In the genomic region with DNA sequence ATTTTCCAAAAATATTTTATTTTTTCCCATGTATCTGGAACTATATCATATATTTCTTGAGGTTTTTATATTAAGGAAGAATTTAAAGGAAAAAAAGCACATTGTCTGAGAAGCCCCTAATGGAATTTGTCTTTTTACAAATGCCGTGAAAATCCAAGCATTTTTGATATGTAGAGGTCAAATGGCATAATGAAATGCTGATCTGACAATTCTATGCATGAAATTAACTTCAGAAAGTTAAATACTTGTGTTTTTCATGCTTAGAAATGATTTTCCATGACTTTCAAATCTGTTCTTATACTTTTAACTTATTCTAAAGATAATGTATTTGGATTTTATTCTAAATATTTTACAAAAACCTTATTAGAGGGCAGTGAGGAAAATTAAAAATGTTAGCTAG, we compare ENCODE assay signal across 25 cellular contexts.
DNase-seq lines count a peak whose midpoint lies in the region; ATAC-seq, FAIRE-seq and TF ChIP-seq lines count a peak whose summit lies in the region.
"Had no signal": no experiment of that assay in that cellular context is flagged by ENCODE, and none has a peak within 500 bp of the region (broad histone marks: within the 10 kb centered on the region; RNA-seq: fewer than 3 reads in every experiment).

No MANE protein-coding gene starts in this region.

- no TSS peak for BruUV-seq in HepG2 (replicated peaks; lab: Mats Ljungman, UMichigan)

- TF ChIP-seq POLR2A in HepG2 (IDR thresholded peaks at IDR 0.05; ENCODE audit: insufficient read depth in 1 of 2, low read depth in 2 of 2, low read length in 2 of 2) (no peak), right lobe of liver (IDR thresholded peaks at IDR 0.05) (no peak)

- no peak for TF ChIP-seq RAD21 in HepG2 (CRISPR knock-in tag; IDR thresholded peaks at IDR 0.05)

- ATAC-seq in HepG2 = no peak
- no peak for ATAC-seq in right lobe of liver
- no peak for ATAC-seq in HG02852 (IDR thresholded peaks at IDR 0.05; ENCODE audit: unreplicated experiment)
- ATAC-seq: GM12878 had no signal

- peaks cover 0 to 29% of the 10 kb centered on the region in 2 experiments; a peak in 2 of 5 replicates for H3K36me3 ChIP-seq in HepG2 (replicated peaks in 1 of 2; ENCODE audit: control insufficient read depth in 1 of 2, insufficient read depth in 2 of 2, low read length in 2 of 2)
- peaks cover 0 to 5% (median 0%) of the 10 kb centered on the region in 4 donors for H3K36me3 ChIP-seq in right lobe of liver
- peaks cover 7% of the 10 kb centered on the region; the same call in 1 of the 2 replicates for H3K36me3 ChIP-seq in SK-N-MC (ENCODE audit: insufficient read depth, low read length)
- H3K36me3 ChIP-seq: BE2C had no signal

- no peak overlapping the region for H2AFZ ChIP-seq in HepG2 (ENCODE audit: low read length)

- H3K79me2 ChIP-seq in HepG2 (ENCODE audit: insufficient read depth, low read length) = no peaks in the 10 kb centered on the region

- H3K4me2 ChIP-seq in HepG2 (ENCODE audit: low read depth, low read length) = no peak overlapping the region
- H3K4me2 ChIP-seq: BLaER1 had no signal

- in situ Hi-C loops in HepG2 (cut with HindIII; ENCODE audit: extremely low pct_ligation_motif_present, low pct_unique_long_range_greater_than_20kb) = no loop called here

- H3K4me3 ChIP-seq in HepG2 (replicated peaks in 1 of 3; ENCODE audit: insufficient read depth in 1 of 3, low read depth in 2 of 3, low read length in 3 of 3) (no peak overlapping the region), right lobe of liver (no peak overlapping the region), SK-N-MC (peak overlapping the region; percentile 70)
- H3K4me3 ChIP-seq: BLaER1, GM12878 had no signal

- CTCF ChIA-PET in HepG2 (lab: Yijun Ruan, JAX; ENCODE audit: low intra/inter-chr PET ratio, low total read pairs) = no interaction called here

- H4K20me1 ChIP-seq in HepG2 (ENCODE audit: insufficient read depth, low read length) = no peaks in the 10 kb centered on the region
- H4K20me1 ChIP-seq: BLaER1 had no signal

- WGBS in HepG2 (ENCODE audit: low lambda C conversion rate) = 98% methylated on average over 1 of the region's 1 CpG
- 76% methylated on average over 1 of the region's 1 CpG for WGBS in right lobe of liver (ENCODE audit: insufficient coverage, low coverage, low lambda C conversion rate, missing lambda C conversion rate)

- TF ChIP-seq CTCF in HepG2 (CRISPR knock-in tag; IDR thresholded peaks at IDR 0.05) (no peak), right lobe of liver (IDR thresholded peaks at IDR 0.05) (no peak)

- TF ChIP-seq EP300 in HepG2 (IDR thresholded peaks at IDR 0.05; ENCODE audit: low read depth in 2 of 2, low read length in 2 of 2) = no peak
- TF ChIP-seq EP300 in HepG2 (CRISPR knock-in tag; IDR thresholded peaks at IDR 0.05; ENCODE audit: borderline replicate concordance) = no peak

- no peaks in the 10 kb centered on the region for H3K4me1 ChIP-seq in HepG2 (ENCODE audit: insufficient read depth, low read length)
- H3K4me1 ChIP-seq in right lobe of liver = no peaks in the 10 kb centered on the region
- H3K4me1 ChIP-seq: BE2C, BLaER1 had no signal

- H3K27ac ChIP-seq in HepG2 (ENCODE audit: extremely low read length, insufficient read depth, low read length) = no peak overlapping the region
- H3K27ac ChIP-seq in right lobe of liver = no peak overlapping the region
- H3K27ac ChIP-seq in SK-N-MC = peak overlapping the region; percentile 97
- H3K27ac ChIP-seq: 22Rv1, BLaER1 had no signal

- no peaks in the 10 kb centered on the region for H3K27me3 ChIP-seq in HepG2 (ENCODE audit: control insufficient read depth in 1 of 2, insufficient read depth in 2 of 2, low read length in 2 of 2)
- H3K27me3 ChIP-seq in right lobe of liver = no peaks in the 10 kb centered on the region
- H3K27me3 ChIP-seq: BE2C, BLaER1 had no signal

- no peak overlapping the region for H3K9ac ChIP-seq in HepG2 (ENCODE audit: insufficient read depth, low read depth, low read length)
- H3K9ac ChIP-seq in SK-N-MC (ENCODE audit: insufficient read length) = peak overlapping the region; percentile 51
- H3K9ac ChIP-seq: BLaER1 had no signal

- no peak for DNase-seq in HepG2 (ENCODE audit: low spot score)
- no peak for DNase-seq in right lobe of liver
- DNase-seq in SK-N-MC (ENCODE audit: low read depth, low spot score) = no peak
- no peak for DNase-seq in NCI-H1436 treated with DMSO at 0.1 percent for 48 hours (lab: John Stamatoyannopoulos, UW)
- DNase-seq: ACHN; BE2C; C1 segment of cervical spinal cord; CD4-positive, alpha-beta memory T cell; CD4-positive, CD25-positive, alpha-beta regulatory T cell; CD8-positive, alpha-beta memory T cell; COR-L47; DMS 273 treated with DMSO at 0.1 percent for 48 hours; DMS153; DMS53; DMS79; DND-41; EL; GDM1 had no signal

- FAIRE-seq in HepG2 (lab: Jason Lieb, UNC) (no peak), islet of Langerhans (lab: Jason Lieb, UNC) (peak; percentile 93)
- FAIRE-seq: GM12878, GM12892, GM18507 had no signal

- H3K9me3 ChIP-seq in HepG2 (ENCODE audit: low read length) = no peaks in the 10 kb centered on the region
- no peaks in the 10 kb centered on the region for H3K9me3 ChIP-seq in right lobe of liver
- H3K9me3 ChIP-seq in SK-N-MC (ENCODE audit: low read depth, low read length) = no peaks in the 10 kb centered on the region
- H3K9me3 ChIP-seq: BE2C, BLaER1 had no signal

- POLR2A ChIA-PET in HepG2 (lab: Yijun Ruan, JAX) = no interaction called here

- intact Hi-C loops in HepG2 (cut with micrococcal nuclease; ENCODE audit: unreplicated experiment) = no loop called here
- intact Hi-C loops in right lobe of liver (cut with DNase I) = no loop called here

TF ChIP-seq in HepG2, 621 proteins besides CTCF, POLR2A, EP300 and RAD21:
- TF ChIP-seq ZNF572 (CRISPR knock-in tag; IDR thresholded peaks at IDR 0.05) (no peak), MAFK (conservative IDR thresholded peaks at IDR 0.05 in 1 of 2, IDR thresholded peaks at IDR 0.05 in 1 of 2; ENCODE audit: low read length in 2 of 2) (peak; percentile 73 to 86), NR2C2 (CRISPR knock-in tag; IDR thresholded peaks at IDR 0.05; ENCODE audit: borderline replicate concordance) (no peak), XRCC5 (optimal IDR thresholded peaks at IDR 0.05; ENCODE audit: low read length) (no peak), KDM1A (CRISPR knock-in tag; IDR thresholded peaks at IDR 0.05) (no peak), MAFF (IDR thresholded peaks at IDR 0.05; ENCODE audit: low read depth, low read length) (peak; percentile 80), SP5 (CRISPR knock-in tag; IDR thresholded peaks at IDR 0.05; ENCODE audit: borderline replicate concordance, low read depth) (no peak)
